ENCODE assay signal across 1 cellular context in genomic region chr1:10459185-10459584, GRCh38.
TF ChIP-seq lines count a peak whose summit lies in the region.

No MANE protein-coding gene starts in this region.

TF ChIP-seq in HEK293, 187 proteins besides CTCF, POLR2A, EP300 and RAD21 (continued from another document):
- TF ChIP-seq ZNF18 (tag by site-specific recombination; IDR thresholded peaks at IDR 0.05) (peak; percentile 84; the same call in 1 of the 2 replicates), KLF17 (tag by site-specific recombination; IDR thresholded peaks at IDR 0.05) (0 out of 2 replicates have a peak, but pooled peaks have one; percentile 21), HOXD13 (CRISPR knock-in tag; IDR thresholded peaks at IDR 0.05; ENCODE audit: borderline replicate concordance) (no peak), ZNF837 (tag by site-specific recombination; IDR thresholded peaks at IDR 0.05) (no peak), ZNF660 (tag by site-specific recombination; IDR thresholded peaks at IDR 0.05) (peak; percentile 52; the same call in 1 of the 2 replicates), KLF8 (tag by site-specific recombination; IDR thresholded peaks at IDR 0.05) (peak; percentile 44; the same call in 1 of the 2 replicates), ZIC2 (tag by site-specific recombination; IDR thresholded peaks at IDR 0.05) (peak; percentile 80), ZNF132 (tag by site-specific recombination; IDR thresholded peaks at IDR 0.05; ENCODE audit: borderline replicate concordance) (no peak), SP7 (tag by site-specific recombination; IDR thresholded peaks at IDR 0.05) (peak; percentile 68), BCL6B (tag by site-specific recombination; IDR thresholded peaks at IDR 0.05) (no peak), ZNF704 (tag by site-specific recombination; IDR thresholded peaks at IDR 0.05) (no peak), OSR2 (tag by site-specific recombination; IDR thresholded peaks at IDR 0.05) (peak; percentile 70), ZEB2 (tag by site-specific recombination; IDR thresholded peaks at IDR 0.05) (peak; percentile 43; the same call in 1 of the 2 replicates), ZNF26 (tag by site-specific recombination; IDR thresholded peaks at IDR 0.05) (no peak)
